Comparison of ENCODE assay signal across 8 cellular contexts in genomic region chr2:8803658-8804379, GRCh38. TPM values are rescaled to one million over a fixed set of nuclear protein-coding genes. Genes with fewer than 3 reads are reported as not detected.
DNase-seq lines count a peak whose midpoint lies in the region; ATAC-seq lines count a peak whose summit lies in the region.

No MANE protein-coding gene starts in this region.

- ATAC-seq in GM19452 (IDR thresholded peaks at IDR 0.05; ENCODE audit: unreplicated experiment) = peak; percentile 99
- peak; percentile 100 for ATAC-seq in HG03442 (IDR thresholded peaks at IDR 0.05; ENCODE audit: unreplicated experiment)

- 47 to 62% methylated on average over 3 of the region's 3 CpGs for WGBS in esophagus, 2 donors

- no peaks in the 10 kb centered on the region for H3K27me3 ChIP-seq in esophagus (ENCODE audit: control insufficient read depth in 1 of 2, insufficient read depth in 2 of 2, low read length in 2 of 2)

- H3K27ac ChIP-seq in esophagus (ENCODE audit: low read depth in 2 of 2, low read length in 1 of 2) = peak overlapping the region; percentile 59 to 64

- no peak overlapping the region for H3K4me3 ChIP-seq in esophagus (ENCODE audit: low read depth in 1 of 2, low read length in 2 of 2)

- H3K36me3 Mint-ChIP-seq in T-helper 1 cell treated with Interleukin-12 subunit alpha and Interleukin-12 subunit beta and Interleukin-4 antibody, amounts not matched to agents 30 μg/mL and 1 μg/mL, for 36 hours (ENCODE audit: low read depth) = peaks cover 56% of the 10 kb centered on the region

- no peaks in the 10 kb centered on the region for H3K9me3 ChIP-seq in esophagus (ENCODE audit: control insufficient read depth in 2 of 2, insufficient read depth in 1 of 2, low read depth in 1 of 2, low read length in 1 of 2)

- no peaks in the 10 kb centered on the region for H3K27me3 Mint-ChIP-seq in T-helper 1 cell treated with Interleukin-12 subunit alpha and Interleukin-12 subunit beta and Interleukin-4 antibody, amounts not matched to agents 30 μg/mL and 1 μg/mL, for 36 hours (ENCODE audit: low read depth)

- H3K4me3 Mint-ChIP-seq in T-helper 1 cell treated with Interleukin-12 subunit alpha and Interleukin-12 subunit beta and Interleukin-4 antibody, amounts not matched to agents 30 μg/mL and 1 μg/mL, for 36 hours = no peak overlapping the region

- peaks cover 8 to 18% of the 10 kb centered on the region in 2 donors for H3K36me3 ChIP-seq in esophagus (ENCODE audit: control insufficient read depth in 2 of 2, insufficient read depth in 2 of 2, low read length in 1 of 2)

- peaks cover 14% of the 10 kb centered on the region for H3K4me1 Mint-ChIP-seq in T-helper 1 cell treated with Interleukin-12 subunit alpha and Interleukin-12 subunit beta and Interleukin-4 antibody, amounts not matched to agents 30 μg/mL and 1 μg/mL, for 36 hours (ENCODE audit: low read depth)

- peak; percentile 84 for DNase-seq in EL
- DNase-seq in stimulated activated CD4-positive, alpha-beta T cell treated with anti-CD3 and anti-CD28 coated beads, Interleukin-12 subunit alpha, Interleukin-12 subunit beta, amount 100 ng/mL, for 4 hours = peak; percentile 18
- no peak for DNase-seq in midbrain (lab: John Stamatoyannopoulos, UW)
- DNase-seq in NCI-H2107 treated with DMSO at 0.1 percent for 48 hours (lab: John Stamatoyannopoulos, UW; ENCODE audit: unreplicated experiment) = no peak

- H3K27ac Mint-ChIP-seq in T-helper 1 cell treated with Interleukin-12 subunit alpha and Interleukin-12 subunit beta and Interleukin-4 antibody, amounts not matched to agents 30 μg/mL and 1 μg/mL, for 36 hours = peak overlapping the region; percentile 86

- no peaks in the 10 kb centered on the region for H3K9me3 Mint-ChIP-seq in T-helper 1 cell treated with Interleukin-12 subunit alpha and Interleukin-12 subunit beta and Interleukin-4 antibody, amounts not matched to agents 30 μg/mL and 1 μg/mL, for 36 hours

- peaks cover 0 to 2% of the 10 kb centered on the region in 2 donors for H3K4me1 ChIP-seq in esophagus (ENCODE audit: control insufficient read depth in 2 of 2, insufficient read depth in 2 of 2, low read length in 1 of 2)

RNA-seq across cellular contexts. Expression of gene KIDINS220, which starts 33.6 kb away (rescaled TPM):
- 10 to 100 TPM; 10.4 to 10.7 TPM for polyA plus RNA-seq in esophagus

Comparison
In these comparisons a context has a peak if more than half of its experiments do, and no peak if none do; other contexts are left out.
1. DNase-seq: peak in EL (single experiment) and stimulated activated CD4-positive, alpha-beta T cell treated with anti-CD3 and anti-CD28 coated beads, Interleukin-12 subunit alpha, Interleukin-12 subunit beta, amount 100 ng/mL, for 4 hours (single experiment); none in midbrain (single experiment) and NCI-H2107 treated with DMSO at 0.1 percent for 48 hours (single experiment).